ENCODE assay signal across 21 cellular contexts in genomic region chr6:3151705-3152104, GRCh38. TPM values are rescaled to one million over a fixed set of nuclear protein-coding genes. Genes with fewer than 3 reads are reported as not detected.
DNase-seq lines count a peak whose midpoint lies in the region; ATAC-seq and TF ChIP-seq lines count a peak whose summit lies in the region.
"Had no signal": no experiment of that assay in that cellular context is flagged by ENCODE, and none has a peak within 500 bp of the region (broad histone marks: within the 10 kb centered on the region; RNA-seq: fewer than 3 reads in every experiment).

No MANE protein-coding gene starts in this region.

- H3K27me3 Mint-ChIP-seq in type B pancreatic cell, result peaks cover 3% of the 10 kb centered on the region
- peaks cover 4% of the 10 kb centered on the region for H3K27me3 Mint-ChIP-seq in activated T-helper 17 cell treated with anti-CD3 and anti-CD28 coated beads, Interleukin-2, amount 50 U/mL, for 72 hours

- H3K4me1 Mint-ChIP-seq in type B pancreatic cell (ENCODE audit: unreplicated experiment), result peaks cover 6% of the 10 kb centered on the region
- H3K4me1 Mint-ChIP-seq in activated T-helper 17 cell treated with anti-CD3 and anti-CD28 coated beads, Interleukin-2, amount 50 U/mL, for 72 hours, result no peaks in the 10 kb centered on the region

- TF ChIP-seq CTCF in VCaP (conservative IDR thresholded peaks at IDR 0.05) (no peak), type B pancreatic cell (conservative IDR thresholded peaks at IDR 0.05) (no peak)

- no peak overlapping the region for H3K27ac Mint-ChIP-seq in type B pancreatic cell
- no peak overlapping the region for H3K27ac Mint-ChIP-seq in activated T-helper 17 cell treated with anti-CD3 and anti-CD28 coated beads, Interleukin-2, amount 50 U/mL, for 72 hours
- H3K27ac Mint-ChIP-seq: activated T-helper 2 cell treated with anti-CD3 and anti-CD28 coated beads, Interferon-gamma antibody, Interleukin-2, Interleukin-4, amounts not matched to agents 10 μg/mL and 5 μg/mL and 100 μg/mL, durations not matched to agents 14 hours and 24 hours and 36 hours had no signal

- H3K27ac ChIP-seq in VCaP, result peak overlapping the region; percentile 50
- H3K27ac ChIP-seq: coronary artery, tibial nerve had no signal

- H3K36me3 Mint-ChIP-seq in type B pancreatic cell, result peaks cover 26% of the 10 kb centered on the region
- H3K36me3 Mint-ChIP-seq in activated T-helper 17 cell treated with anti-CD3 and anti-CD28 coated beads, Interleukin-2, amount 50 U/mL, for 72 hours (ENCODE audit: low read depth), result peaks cover 16% of the 10 kb centered on the region

- DNase-seq in D341Med (ENCODE audit: low spot score) (peak; percentile 74), NCI-H1092 (lab: John Stamatoyannopoulos, UW) (peak; percentile 38), occipital lobe (lab: John Stamatoyannopoulos, UW) (peak; percentile 29), type B pancreatic cell (ENCODE audit: extremely low spot score, unreplicated experiment) (no peak)
- DNase-seq: activated CD4-positive, alpha-beta T cell treated with anti-CD3 and anti-CD28 coated beads for 1 hour; GF-D8; H7; MG63; NCI-H1930; NCI-H526; sigmoid colon; stimulated activated naive CD4-positive, alpha-beta T cell treated with Interleukin-2 at 50 U/mL for 16 hours; T-helper 9 cell had no signal

- no peak overlapping the region for H3K4me3 Mint-ChIP-seq in type B pancreatic cell
- no peak overlapping the region for H3K4me3 Mint-ChIP-seq in activated T-helper 17 cell treated with anti-CD3 and anti-CD28 coated beads, Interleukin-2, amount 50 U/mL, for 72 hours

- H3K9me3 Mint-ChIP-seq in type B pancreatic cell, result no peaks in the 10 kb centered on the region
- H3K9me3 Mint-ChIP-seq in activated T-helper 17 cell treated with anti-CD3 and anti-CD28 coated beads, Interleukin-2, amount 50 U/mL, for 72 hours, result no peaks in the 10 kb centered on the region
- H3K9me3 Mint-ChIP-seq: activated T-helper 2 cell treated with anti-CD3 and anti-CD28 coated beads, Interferon-gamma antibody, Interleukin-2, Interleukin-4, amounts not matched to agents 10 μg/mL and 5 μg/mL and 100 μg/mL, durations not matched to agents 14 hours and 24 hours and 36 hours; IgD-negative memory B cell had no signal

- ATAC-seq in activated T-helper 17 cell treated with anti-CD3 and anti-CD28 coated beads, Interleukin-2, amount 50 U/mL, for 72 hours (replicated peaks), result no peak
- no peak for ATAC-seq in HG03378 (IDR thresholded peaks at IDR 0.05; ENCODE audit: unreplicated experiment)
- ATAC-seq: SK-N-SH treated with all-trans-retinoic acid at 6 μM for 48 hours had no signal

RNA-seq across cellular contexts. Expression of gene TUBB2A, which starts 5.6 kb away (rescaled TPM):
- total RNA-seq in occipital lobe (1,207 TPM), type B pancreatic cell (ENCODE audit: low replicate concordance) (51.8 and 62.9 TPM in 2 replicates)
- total RNA-seq in activated T-helper 17 cell treated with anti-CD3 and anti-CD28 coated beads, Interleukin-2, amount 50 U/mL, for 72 hours, result 1 to 10 TPM; 2.8 to 6.0 TPM

RNA-seq across cellular contexts. Expression of gene BPHL, which starts 33.2 kb away (rescaled TPM):
- total RNA-seq in occipital lobe (18.9 TPM), type B pancreatic cell (ENCODE audit: low replicate concordance) (50.3 and 56.2 TPM in 2 replicates)
- total RNA-seq in activated T-helper 17 cell treated with anti-CD3 and anti-CD28 coated beads, Interleukin-2, amount 50 U/mL, for 72 hours, result 1 to 10 TPM; 9.1 to 9.2 TPM

Comparison
In these comparisons a context has a peak if more than half of its experiments do, and no peak if none do; other contexts are left out.
1. RNA of gene TUBB2A, which starts 5.6 kb away (total RNA-seq): 1,207 TPM in occipital lobe (single experiment); 51.8 to 62.9 TPM in type B pancreatic cell and 2.8 to 6.0 TPM in activated T-helper 17 cell treated with anti-CD3 and anti-CD28 coated beads, Interleukin-2, amount 50 U/mL, for 72 hours; every median in the first group is over 10 times any median in the second.